ENCODE assay signal across 1 cellular context in genomic region chr20:23350007-23350854, GRCh38.
A peak's percentile ranks its signal among the peaks of the same experiment; 100 is the strongest.
TF ChIP-seq lines count a peak whose summit lies in the region.

TSS of gene NXT1 (plus strand) at chr20:23350791. CDS start at chr20:23354042, 3,251 bp downstream.

TF ChIP-seq in HepG2, 621 proteins besides CTCF, POLR2A, EP300 and RAD21 (continued from another document and continues in another):
- TF ChIP-seq POGK (CRISPR knock-in tag; conservative IDR thresholded peaks at IDR 0.05) (peak; percentile 84), HNRNPL (IDR thresholded peaks at IDR 0.05; ENCODE audit: low read depth, low read length) (0 out of 2 replicates have a peak, but pooled peaks have one; percentile 56), ZNF282 (IDR thresholded peaks at IDR 0.05; ENCODE audit: partially characterized antibody) (no peak), PAX8 (CRISPR knock-in tag; IDR thresholded peaks at IDR 0.05; ENCODE audit: borderline replicate concordance) (peak; percentile 29; the same call in 1 of the 2 replicates), ZBTB42 (CRISPR knock-in tag; IDR thresholded peaks at IDR 0.05) (peak; percentile 80), ETS1 (CRISPR knock-in tag; IDR thresholded peaks at IDR 0.05) (no peak), ZNF12 (CRISPR knock-in tag; IDR thresholded peaks at IDR 0.05) (no peak), CCDC6 (CRISPR knock-in tag; IDR thresholded peaks at IDR 0.05) (peak; percentile 21; the same call in 1 of the 2 replicates), SNAI1 (CRISPR knock-in tag; IDR thresholded peaks at IDR 0.05; ENCODE audit: borderline replicate concordance) (peak; percentile 54), YEATS4 (CRISPR knock-in tag; IDR thresholded peaks at IDR 0.05; ENCODE audit: borderline replicate concordance) (peak; percentile 95), HNRNPK (IDR thresholded peaks at IDR 0.05; ENCODE audit: low read depth, low read length, poor library complexity, severe bottlenecking) (peak; percentile 7), GPBP1L1 (CRISPR knock-in tag; IDR thresholded peaks at IDR 0.05) (no peak), ZNF225 (CRISPR knock-in tag; IDR thresholded peaks at IDR 0.05) (peak; percentile 97), CBX2 (IDR thresholded peaks at IDR 0.05; ENCODE audit: low read depth, low read length) (no peak), CBX2 (CRISPR knock-in tag; IDR thresholded peaks at IDR 0.05; ENCODE audit: low read depth) (no peak), ZSCAN22 (CRISPR knock-in tag; IDR thresholded peaks at IDR 0.05) (no peak), SP140L (CRISPR knock-in tag; IDR thresholded peaks at IDR 0.05; ENCODE audit: borderline replicate concordance) (peak; percentile 54; the same call in 1 of the 2 replicates), SIX4 (CRISPR knock-in tag; IDR thresholded peaks at IDR 0.05) (peak; percentile 38), ZNF224 (CRISPR knock-in tag; IDR thresholded peaks at IDR 0.05) (peak; percentile 67; the same call in 1 of the 2 replicates), MYNN (CRISPR knock-in tag; IDR thresholded peaks at IDR 0.05; ENCODE audit: low read depth) (peak; percentile 98), ZNF674 (CRISPR knock-in tag; IDR thresholded peaks at IDR 0.05; ENCODE audit: low read depth) (no peak), GATA4 (IDR thresholded peaks at IDR 0.05; ENCODE audit: borderline replicate concordance, low read depth) (peak; percentile 74; the same call in 1 of the 2 replicates), KMT2A (CRISPR knock-in tag; IDR thresholded peaks at IDR 0.05) (peak; percentile 56), FUBP1 (CRISPR knock-in tag; IDR thresholded peaks at IDR 0.05; ENCODE audit: borderline replicate concordance) (no peak; the same call in 1 of the 2 replicates), TEAD3 (CRISPR knock-in tag; optimal IDR thresholded peaks at IDR 0.05; ENCODE audit: borderline replicate concordance) (peak; percentile 48), ZNF574 (CRISPR knock-in tag; IDR thresholded peaks at IDR 0.05) (peak; percentile 93), NKX3-1 (CRISPR knock-in tag; IDR thresholded peaks at IDR 0.05) (peak; percentile 30; the same call in 1 of the 2 replicates), ZNF615 (CRISPR knock-in tag; IDR thresholded peaks at IDR 0.05; ENCODE audit: borderline replicate concordance) (peak; percentile 55; the same call in 1 of the 2 replicates), KDM1A (CRISPR knock-in tag; IDR thresholded peaks at IDR 0.05) (peak; percentile 71; the same call in 1 of the 2 replicates), USF2 (IDR thresholded peaks at IDR 0.05; ENCODE audit: low read depth, low read length) (no peak; the same call in 1 of the 2 replicates), USF2 (CRISPR knock-in tag; IDR thresholded peaks at IDR 0.05; ENCODE audit: borderline replicate concordance) (peak; percentile 71; the same call in 1 of the 2 replicates), MLX (CRISPR knock-in tag; IDR thresholded peaks at IDR 0.05) (no peak; the same call in 1 of the 2 replicates), ZBTB25 (CRISPR knock-in tag; IDR thresholded peaks at IDR 0.05) (peak; percentile 58; the same call in 1 of the 2 replicates), ATF4 (CRISPR knock-in tag; IDR thresholded peaks at IDR 0.05) (no peak), BORCS8-MEF2B (CRISPR knock-in tag; IDR thresholded peaks at IDR 0.05) (peak; percentile 91), ZNF597 (CRISPR knock-in tag; IDR thresholded peaks at IDR 0.05) (no peak), NR1H2 (CRISPR knock-in tag; IDR thresholded peaks at IDR 0.05; ENCODE audit: borderline replicate concordance, low read depth) (peak; percentile 92), PREB (CRISPR knock-in tag; IDR thresholded peaks at IDR 0.05) (no peak), SUZ12 (IDR thresholded peaks at IDR 0.05; ENCODE audit: low read depth, low read length) (peak; percentile 30; the same call in 1 of the 2 replicates), BHLHE40 (IDR thresholded peaks at IDR 0.05; ENCODE audit: low read length) (peak; percentile 25), TERF1 (CRISPR knock-in tag; IDR thresholded peaks at IDR 0.05) (no peak), ZNF784 (CRISPR knock-in tag; IDR thresholded peaks at IDR 0.05; ENCODE audit: borderline replicate concordance) (peak; percentile 90), TOE1 (CRISPR knock-in tag; IDR thresholded peaks at IDR 0.05) (no peak; the same call in 1 of the 2 replicates)
